23 cellular contexts compared by ENCODE assay signal in the genomic region with DNA sequence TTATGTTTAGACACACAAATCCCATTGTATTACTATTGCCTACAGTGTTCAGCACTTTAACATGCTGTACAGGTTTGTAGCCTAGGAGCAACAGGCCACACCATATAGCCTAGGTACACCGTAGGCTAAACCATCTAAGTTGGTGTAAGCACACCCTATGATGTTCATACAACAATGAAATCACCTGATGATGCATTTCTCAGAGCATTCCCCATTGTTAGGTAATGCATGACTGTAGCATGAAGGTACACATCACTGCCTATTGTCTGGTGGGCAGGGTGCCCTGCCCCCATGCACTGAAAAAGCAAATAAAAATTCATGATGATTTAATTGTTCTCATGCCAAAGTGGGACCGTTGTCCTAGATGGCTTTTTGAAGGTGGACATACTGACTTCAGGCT.
DNase-seq lines count a peak whose midpoint lies in the region; ATAC-seq, FAIRE-seq and TF ChIP-seq lines count a peak whose summit lies in the region.
"Had no signal": no experiment of that assay in that cellular context is flagged by ENCODE, and none has a peak within 500 bp of the region (broad histone marks: within the 10 kb centered on the region; RNA-seq: fewer than 3 reads in every experiment).

No MANE protein-coding gene starts in this region.

- no peaks in the 10 kb centered on the region for H4K20me1 ChIP-seq in Karpas-422 (ENCODE audit: insufficient read depth, low read depth, low read length)
- H4K20me1 ChIP-seq: BLaER1 treated with 17β-estradiol and CSF1 and Interleukin-3, amounts not matched to agents 10 nM and 100 nM had no signal

- no peak overlapping the region for H2AFZ ChIP-seq in Karpas-422 (ENCODE audit: low read length)

- H3K9me2 ChIP-seq in Karpas-422 (replicated peaks; ENCODE audit: insufficient read depth, low read length): no peaks in the 10 kb centered on the region

- no peak overlapping the region for H3K4me2 ChIP-seq in Karpas-422 (ENCODE audit: low read depth, low read length, poor library complexity, severe bottlenecking)
- H3K4me2 ChIP-seq: A549; BLaER1 treated with 17β-estradiol and CSF1 and Interleukin-3, amounts not matched to agents 10 nM and 100 nM had no signal

- no peak for DNase-seq in RWPE2 (ENCODE audit: low spot score)
- peak; percentile 69 for DNase-seq in epithelial cell of esophagus (ENCODE audit: low read depth)
- DNase-seq in urothelium cell line (ENCODE audit: low spot score): no peak
- no peak for DNase-seq in Karpas-422
- DNase-seq in body of pancreas: no peak
- DNase-seq: AML-193; Caco-2; Calu3; CD4-positive, alpha-beta T cell; CD8-positive, alpha-beta T cell; DMS79 treated with DMSO at 0.1 percent for 48 hours; GF-D8 had no signal

- H3K36me3 ChIP-seq in RWPE2 (ENCODE audit: low read depth): no peaks in the 10 kb centered on the region
- no peaks in the 10 kb centered on the region for H3K36me3 ChIP-seq in Karpas-422 (ENCODE audit: insufficient read depth, low read length)
- no peaks in the 10 kb centered on the region for H3K36me3 ChIP-seq in body of pancreas (replicated peaks in 1 of 2; ENCODE audit: insufficient read depth in 1 of 2, low read depth in 2 of 2)
- H3K36me3 ChIP-seq: BLaER1 treated with 17β-estradiol and CSF1 and Interleukin-3, amounts not matched to agents 10 nM and 100 nM had no signal

- no peak overlapping the region for H3K27ac ChIP-seq in RWPE2 (ENCODE audit: poor library complexity, severe bottlenecking)
- H3K27ac ChIP-seq in Karpas-422 (ENCODE audit: low read length): no peak overlapping the region
- H3K27ac ChIP-seq in body of pancreas: no peak overlapping the region
- H3K27ac ChIP-seq: 22Rv1; A549; BLaER1 treated with 17β-estradiol and CSF1 and Interleukin-3, amounts not matched to agents 10 nM and 100 nM; C4-2B had no signal

- ATAC-seq in RWPE2 (ENCODE audit: low read depth) (peak; percentile 24; the same call in 1 of the 3 replicates), esophagus mucosa (peak; percentile 41), HG03095 (IDR thresholded peaks at IDR 0.05; ENCODE audit: unreplicated experiment) (no peak), body of pancreas (no peak)
- ATAC-seq: A549; CD8-positive, alpha-beta T cell; GM12878 had no signal

- no peak for TF ChIP-seq CTCF in RWPE2 (IDR thresholded peaks at IDR 0.05; ENCODE audit: poor library complexity, severe bottlenecking)
- no peak for TF ChIP-seq CTCF in epithelial cell of esophagus (IDR thresholded peaks at IDR 0.05; ENCODE audit: insufficient read depth, low read depth, low read length, missing control alignments)
- no peak for TF ChIP-seq CTCF in body of pancreas (IDR thresholded peaks at IDR 0.05)

- H3K9ac ChIP-seq in Karpas-422 (ENCODE audit: low read length): no peak overlapping the region
- H3K9ac ChIP-seq: BLaER1 treated with 17β-estradiol and CSF1 and Interleukin-3, amounts not matched to agents 10 nM and 100 nM had no signal

- H3K4me3 ChIP-seq in RWPE2 (ENCODE audit: severe bottlenecking): no peak overlapping the region
- no peak overlapping the region for H3K4me3 ChIP-seq in epithelial cell of esophagus (ENCODE audit: low read length)
- no peak overlapping the region for H3K4me3 ChIP-seq in Karpas-422 (ENCODE audit: low read length)
- no peak overlapping the region for H3K4me3 ChIP-seq in body of pancreas
- H3K4me3 ChIP-seq: A549; BLaER1 treated with 17β-estradiol and CSF1 and Interleukin-3, amounts not matched to agents 10 nM and 100 nM; GM12878 had no signal

- no peaks in the 10 kb centered on the region for H3K27me3 ChIP-seq in RWPE2 (ENCODE audit: insufficient read depth, poor library complexity, severe bottlenecking)
- no peaks in the 10 kb centered on the region for H3K27me3 ChIP-seq in Karpas-422 (ENCODE audit: low read length)
- no peaks in the 10 kb centered on the region for H3K27me3 ChIP-seq in body of pancreas
- H3K27me3 ChIP-seq: BLaER1 treated with 17β-estradiol and CSF1 and Interleukin-3, amounts not matched to agents 10 nM and 100 nM had no signal

- no peaks in the 10 kb centered on the region for H3K79me2 ChIP-seq in Karpas-422 (ENCODE audit: low read length)

- peak; percentile 63 for FAIRE-seq in urothelium cell line (lab: Jason Lieb, UNC)
- FAIRE-seq: D721Med, G401.6, GM12878, GM12892, GM18507 had no signal

- 57 to 65% methylated on average over 2 of the region's 2 CpGs for WGBS in body of pancreas, 2 donors

- TF ChIP-seq POLR2A in body of pancreas (IDR thresholded peaks at IDR 0.05): no peak

- H3K9me3 ChIP-seq in RWPE2 (ENCODE audit: severe bottlenecking): no peaks in the 10 kb centered on the region
- H3K9me3 ChIP-seq in Karpas-422 (ENCODE audit: low read length): no peaks in the 10 kb centered on the region
- no peaks in the 10 kb centered on the region for H3K9me3 ChIP-seq in body of pancreas
- H3K9me3 ChIP-seq: A549; BLaER1 treated with 17β-estradiol and CSF1 and Interleukin-3, amounts not matched to agents 10 nM and 100 nM; Caco-2 had no signal

- H3K4me1 ChIP-seq in RWPE2 (ENCODE audit: insufficient read depth, poor library complexity, severe bottlenecking): peaks cover 10% of the 10 kb centered on the region
- H3K4me1 ChIP-seq in Karpas-422 (ENCODE audit: low read length): no peaks in the 10 kb centered on the region
- H3K4me1 ChIP-seq in body of pancreas: peaks cover 7% of the 10 kb centered on the region
- H3K4me1 ChIP-seq: A549; BLaER1 treated with 17β-estradiol and CSF1 and Interleukin-3, amounts not matched to agents 10 nM and 100 nM had no signal

- intact Hi-C loops in body of pancreas (cut with DNase I): no loop called here

Comparison
In these comparisons a context has a peak if more than half of its experiments do, and no peak if none do; other contexts are left out.
1. ATAC-seq: peak in RWPE2 (single experiment) and esophagus mucosa (single experiment); none in HG03095 (single experiment) and body of pancreas (single experiment).